ENCODE assay signal across 1 cellular context in the genomic region with DNA sequence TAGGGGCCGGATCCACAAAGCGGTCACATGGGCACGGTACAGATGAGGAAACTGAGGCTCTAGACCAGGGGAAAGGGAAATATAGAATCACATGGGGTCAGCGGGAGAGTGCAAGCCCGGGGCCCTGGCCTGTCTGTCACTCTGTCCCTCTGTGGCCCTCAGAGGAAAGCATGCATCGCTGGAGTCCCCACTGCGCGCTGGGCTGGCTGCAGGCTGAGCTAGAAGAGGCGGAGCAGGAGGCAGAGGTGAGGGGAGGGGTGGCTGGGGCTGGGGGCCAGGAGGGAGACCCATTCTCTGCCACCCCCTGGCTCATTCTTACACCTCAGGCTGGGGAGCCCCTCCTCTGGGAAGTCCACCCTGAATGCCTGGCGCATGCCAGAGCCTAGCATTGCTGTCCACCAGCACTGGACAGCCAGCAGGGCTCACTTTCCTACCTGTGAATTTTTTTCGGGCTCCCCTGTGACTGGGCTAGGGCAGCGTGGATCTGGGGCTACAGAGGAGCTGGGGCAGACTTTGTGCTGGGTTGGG.
TF ChIP-seq lines count a peak whose summit lies in the region.

No MANE protein-coding gene starts in this region.

TF ChIP-seq in A549, 52 proteins besides CTCF, POLR2A, EP300 and RAD21:
- TF ChIP-seq CEBPB (IDR thresholded peaks at IDR 0.05) (no peak), ZFP36 (IDR thresholded peaks at IDR 0.05; ENCODE audit: borderline replicate concordance, partially characterized antibody) (peak; percentile 16)
